Comparison of ENCODE assay signal across 14 cellular contexts in genomic region chr3:4757056-4757948, GRCh38.
A peak's percentile ranks its signal among the peaks of the same experiment; 100 is the strongest.
DNase-seq lines count a peak whose midpoint lies in the region; ATAC-seq and TF ChIP-seq lines count a peak whose summit lies in the region.
"Had no signal": no experiment of that assay in that cellular context is flagged by ENCODE, and none has a peak within 500 bp of the region (broad histone marks: within the 10 kb centered on the region; RNA-seq: fewer than 3 reads in every experiment).

No MANE protein-coding gene starts in this region.

- no peak overlapping the region for H3K4me3 Mint-ChIP-seq in memory B cell
- H3K4me3 Mint-ChIP-seq in activated CD4-positive, alpha-beta memory T cell treated with anti-CD3 and anti-CD28 coated beads for 36 hours = no peak overlapping the region

- peak; percentile 49 for ATAC-seq in GM18861 (IDR thresholded peaks at IDR 0.05; ENCODE audit: unreplicated experiment)
- ATAC-seq in GM21619 (IDR thresholded peaks at IDR 0.05; ENCODE audit: unreplicated experiment) = peak; percentile 36
- ATAC-seq in HG03442 (IDR thresholded peaks at IDR 0.05; ENCODE audit: unreplicated experiment) = peak; percentile 18
- no peak for ATAC-seq in memory B cell (ENCODE audit: low read depth)
- ATAC-seq in heart left ventricle = no peak
- ATAC-seq: left ventricle myocardium superior, Right ventricle myocardium inferior had no signal

- TF ChIP-seq CTCF in heart left ventricle (IDR thresholded peaks at IDR 0.05) = no peak

- H3K27ac Mint-ChIP-seq in memory B cell = peak overlapping the region; percentile 38
- no peak overlapping the region for H3K27ac Mint-ChIP-seq in activated CD4-positive, alpha-beta memory T cell treated with anti-CD3 and anti-CD28 coated beads for 36 hours

- peaks cover 49% of the 10 kb centered on the region for H3K36me3 Mint-ChIP-seq in memory B cell
- peaks cover 34% of the 10 kb centered on the region for H3K36me3 Mint-ChIP-seq in activated CD4-positive, alpha-beta memory T cell treated with anti-CD3 and anti-CD28 coated beads for 36 hours

- peaks cover 0 to 33% (median 4%) of the 10 kb centered on the region in 12 donors for H3K4me1 ChIP-seq in heart left ventricle

- intact Hi-C loops in activated CD4-positive, alpha-beta memory T cell treated with anti-CD3 and anti-CD28 coated beads for 36 hours (cut with micrococcal nuclease) = no loop called here
- intact Hi-C loops in heart left ventricle (cut with DNase I) = no loop called here

- H3K4me3 ChIP-seq in heart left ventricle = no peak overlapping the region

- DNase-seq in memory B cell (ENCODE audit: low spot score in 2 of 2) (no peak), GOT3 (lab: John Stamatoyannopoulos, UW) (no peak), heart left ventricle (no peak), NCI-H2107 (lab: John Stamatoyannopoulos, UW) (no peak)
- DNase-seq in activated CD4-positive, alpha-beta memory T cell treated with anti-CD3 and anti-CD28 coated beads for 36 hours = no peak
- DNase-seq: activated T-cell treated with anti-CD3 and anti-CD28 coated beads for 4 hours; effector memory CD4-positive, alpha-beta T cell; left ventricle myocardium superior; NCI-H1092 treated with DMSO at 0.1 percent for 48 hours; stimulated activated naive CD4-positive, alpha-beta T cell had no signal

- H3K36me3 ChIP-seq in heart left ventricle = peaks cover 0 to 23% (median 8%) of the 10 kb centered on the region in 9 donors

- H3K27me3 ChIP-seq in heart left ventricle = no peaks in the 10 kb centered on the region

- POLR2A ChIA-PET in activated CD4-positive, alpha-beta memory T cell treated with anti-CD3 and anti-CD28 coated beads for 36 hours (lab: Charles Lee) = no interaction called here

- H3K27me3 Mint-ChIP-seq in memory B cell = no peaks in the 10 kb centered on the region
- no peaks in the 10 kb centered on the region for H3K27me3 Mint-ChIP-seq in activated CD4-positive, alpha-beta memory T cell treated with anti-CD3 and anti-CD28 coated beads for 36 hours

- no peak for TF ChIP-seq POLR2A in heart left ventricle (IDR thresholded peaks at IDR 0.05)

- CTCF ChIA-PET in activated CD4-positive, alpha-beta memory T cell treated with anti-CD3 and anti-CD28 coated beads for 36 hours (lab: Charles Lee) = interaction anchor here (0.6 to 0.9 kb wide), 2 partner anchors 11 to 262 kb away, joined by 3 read pairs; no protein-coding TSS in a partner anchor

- no peaks in the 10 kb centered on the region for H3K9me3 Mint-ChIP-seq in memory B cell
- H3K9me3 Mint-ChIP-seq in activated CD4-positive, alpha-beta memory T cell treated with anti-CD3 and anti-CD28 coated beads for 36 hours = no peaks in the 10 kb centered on the region

- H3K4me1 Mint-ChIP-seq in memory B cell = peaks cover 5% of the 10 kb centered on the region
- peaks cover 15% of the 10 kb centered on the region for H3K4me1 Mint-ChIP-seq in activated CD4-positive, alpha-beta memory T cell treated with anti-CD3 and anti-CD28 coated beads for 36 hours (ENCODE audit: low read depth)

- H3K9me3 ChIP-seq in heart left ventricle = no peaks in the 10 kb centered on the region

- no peak overlapping the region for H3K27ac ChIP-seq in heart left ventricle

- 88 to 95% (median 90%) methylated on average over 13 of the region's 13 CpGs for WGBS in heart left ventricle, 4 donors

Comparison
In these comparisons a context has a peak if more than half of its experiments do, and no peak if none do; other contexts are left out.
1. ATAC-seq: peak in GM18861 (single experiment), GM21619 (single experiment) and HG03442 (single experiment); none in memory B cell (single experiment) and heart left ventricle (0 of 4).